8 cellular contexts compared by ENCODE assay signal in the genomic region with DNA sequence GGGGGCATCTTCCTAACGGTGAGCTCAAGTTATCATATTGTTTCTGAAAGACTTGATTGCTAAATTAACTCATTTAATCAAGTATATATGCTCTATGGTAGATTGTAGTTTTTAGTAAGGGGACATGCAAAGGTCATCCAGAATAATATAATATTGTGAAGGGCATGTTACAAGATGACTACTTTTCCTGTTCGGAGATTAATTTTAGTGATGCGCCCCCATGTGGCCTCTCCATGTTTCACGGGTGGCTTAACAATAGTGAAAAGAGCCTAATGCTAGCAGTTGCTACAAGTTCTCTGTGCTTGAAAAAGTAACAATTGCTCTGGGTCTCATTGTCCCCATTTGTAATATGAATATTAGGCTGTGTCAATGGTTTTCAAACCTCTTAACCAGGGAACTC. TPM values are rescaled to one million over a fixed set of nuclear protein-coding genes. Genes with fewer than 3 reads are reported as not detected.
DNase-seq lines count a peak whose midpoint lies in the region; ATAC-seq, FAIRE-seq and TF ChIP-seq lines count a peak whose summit lies in the region.

No MANE protein-coding gene starts in this region.

- no peaks in the 10 kb centered on the region for H3K36me3 Mint-ChIP-seq in activated naive CD4-positive, alpha-beta T cell treated with anti-CD3 and anti-CD28 coated beads, Interleukin-2, amount 10 ng/mL, durations not matched to agents 7 days and 5 days

- FAIRE-seq in GM19239 (lab: Jason Lieb, UNC), result peak; percentile 82
- FAIRE-seq in islet of Langerhans (lab: Jason Lieb, UNC), result peak; percentile 41

- H3K4me3 ChIP-seq in BJ (ENCODE audit: low read depth, low read length) (no peak overlapping the region), Peyer's patch (no peak overlapping the region)

- H3K27me3 Mint-ChIP-seq in activated naive CD4-positive, alpha-beta T cell treated with anti-CD3 and anti-CD28 coated beads, Interleukin-2, amount 10 ng/mL, durations not matched to agents 7 days and 5 days, result peaks cover 5% of the 10 kb centered on the region

- no peaks in the 10 kb centered on the region for H3K36me3 ChIP-seq in BJ (ENCODE audit: control insufficient read depth, insufficient read depth, low read length)
- H3K36me3 ChIP-seq in Peyer's patch, result no peaks in the 10 kb centered on the region

- peak; percentile 46 for TF ChIP-seq CTCF in BJ (IDR thresholded peaks at IDR 0.05; ENCODE audit: insufficient read depth, low read depth, low read length)
- TF ChIP-seq CTCF in Peyer's patch (IDR thresholded peaks at IDR 0.05), result peak; percentile 22 to 46 (median 38)

- H3K27ac Mint-ChIP-seq in activated naive CD4-positive, alpha-beta T cell treated with anti-CD3 and anti-CD28 coated beads, Interleukin-2, amount 10 ng/mL, durations not matched to agents 7 days and 5 days, result no peak overlapping the region

- no peak overlapping the region for H3K4me3 Mint-ChIP-seq in activated naive CD4-positive, alpha-beta T cell treated with anti-CD3 and anti-CD28 coated beads, Interleukin-2, amount 10 ng/mL, durations not matched to agents 7 days and 5 days

- POLR2A ChIA-PET in BJ (lab: Charles Lee), result no interaction called here

- no peaks in the 10 kb centered on the region for H3K27me3 ChIP-seq in BJ (ENCODE audit: control insufficient read depth, insufficient read depth, low read length)
- H3K27me3 ChIP-seq in Peyer's patch, result no peaks in the 10 kb centered on the region

- H3K9me3 Mint-ChIP-seq in activated naive CD4-positive, alpha-beta T cell treated with anti-CD3 and anti-CD28 coated beads, Interleukin-2, amount 10 ng/mL, durations not matched to agents 7 days and 5 days, result no peaks in the 10 kb centered on the region

- ATAC-seq in HG02973 (IDR thresholded peaks at IDR 0.05; ENCODE audit: unreplicated experiment), result no peak
- no peak for ATAC-seq in HG02763 (IDR thresholded peaks at IDR 0.05; ENCODE audit: unreplicated experiment)

- H3K9me3 ChIP-seq in Peyer's patch, result no peaks in the 10 kb centered on the region

- CTCF ChIA-PET in BJ (lab: Yijun Ruan, JAX), result interaction anchor here (0.6 to 2.2 kb wide), 7 partner anchors 9 to 1216 kb away, joined by 3 to 18 read pairs (median 5); partner anchors contain the start of gene SMPX
- CTCF ChIA-PET in activated naive CD4-positive, alpha-beta T cell treated with anti-CD3 and anti-CD28 coated beads, Interleukin-2, amount 10 ng/mL, durations not matched to agents 7 days and 5 days (lab: Charles Lee), result interaction anchor here (0.6 to 0.7 kb wide), 3 partner anchors 37 to 1246 kb away, joined by 3 read pairs; no protein-coding TSS in a partner anchor

- TF ChIP-seq POLR2A in Peyer's patch (IDR thresholded peaks at IDR 0.05), result no peak

- H3K4me1 Mint-ChIP-seq in activated naive CD4-positive, alpha-beta T cell treated with anti-CD3 and anti-CD28 coated beads, Interleukin-2, amount 10 ng/mL, durations not matched to agents 7 days and 5 days, result no peaks in the 10 kb centered on the region

- no peak overlapping the region for H3K27ac ChIP-seq in Peyer's patch

- no peak for DNase-seq in BJ (ENCODE audit: low read depth)
- DNase-seq in GM19239 (ENCODE audit: insufficient read length, low spot score), result no peak
- peak in 2 of 3 donors; percentile 17 to 72 for DNase-seq in Peyer's patch
- DNase-seq in activated naive CD4-positive, alpha-beta T cell treated with anti-CD3 and anti-CD28 coated beads, Interleukin-2, amount 10 ng/mL, durations not matched to agents 7 days and 5 days, result peak; percentile 60
- DNase-seq in stimulated activated CD8-positive, alpha-beta memory T cell treated with anti-CD3 and anti-CD28 coated beads, Interleukin-15, amount 100 ng/mL, for 1 hour (ENCODE audit: low read depth), result peak; percentile 2

- no peaks in the 10 kb centered on the region for H3K4me1 ChIP-seq in Peyer's patch

RNA-seq across cellular contexts. Expression of gene SMPX, which starts 12.2 kb away (rescaled TPM):
- not detected in 2 replicates for polyA plus RNA-seq in BJ (2011; rRNA removed)
- polyA minus RNA-seq in BJ (2011; rRNA and poly(A)+ RNA removed), result not detected in 2 replicates
- not detected for total RNA-seq in Peyer's patch

Comparison
In these comparisons a context has a peak if more than half of its experiments do, and no peak if none do; other contexts are left out.
1. DNase-seq: peak in Peyer's patch (2 of 3), activated naive CD4-positive, alpha-beta T cell treated with anti-CD3 and anti-CD28 coated beads, Interleukin-2, amount 10 ng/mL, durations not matched to agents 7 days and 5 days (single experiment) and stimulated activated CD8-positive, alpha-beta memory T cell treated with anti-CD3 and anti-CD28 coated beads, Interleukin-15, amount 100 ng/mL, for 1 hour (single experiment); none in BJ (single experiment) and GM19239 (single experiment).